ENCODE assay signal across 14 cellular contexts in the genomic region with DNA sequence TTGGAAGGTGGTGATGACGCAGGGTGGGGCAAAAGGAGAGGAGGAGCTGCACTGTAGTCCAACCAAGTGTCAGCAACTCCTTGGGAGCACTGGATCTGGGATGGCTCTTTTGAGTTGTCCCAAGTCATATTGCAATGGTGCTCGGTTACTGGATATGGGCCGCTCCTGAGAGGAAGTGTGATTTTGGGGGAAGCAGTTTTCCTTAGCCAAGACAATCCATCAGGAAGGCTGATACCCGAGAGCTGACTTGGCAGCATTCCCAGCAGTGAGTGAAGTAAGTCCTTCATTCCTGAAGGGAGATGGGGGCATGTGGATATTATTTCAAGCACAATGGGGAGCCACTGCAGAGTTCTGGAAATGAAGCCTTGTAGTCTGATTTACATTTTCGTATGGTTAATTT.
DNase-seq lines count a peak whose midpoint lies in the region; ATAC-seq lines count a peak whose summit lies in the region.
"Had no signal": no experiment of that assay in that cellular context is flagged by ENCODE, and none has a peak within 500 bp of the region (broad histone marks: within the 10 kb centered on the region; RNA-seq: fewer than 3 reads in every experiment).

No MANE protein-coding gene starts in this region.

- no peak for ATAC-seq in HG02973 (IDR thresholded peaks at IDR 0.05; ENCODE audit: unreplicated experiment)

- no peak overlapping the region for H3K4me3 ChIP-seq in skeletal muscle cell (ENCODE audit: low read depth, low read length)
- H3K4me3 ChIP-seq: skin epidermis, thoracic aorta had no signal

- DNase-seq in HS-27A (ENCODE audit: low read depth), result peak; percentile 64
- DNase-seq in NCI-H2171 (lab: John Stamatoyannopoulos, UW), result peak; percentile 90
- peak; percentile 16 for DNase-seq in fibroblast of gingiva (ENCODE audit: low read depth)
- peak; percentile 45 for DNase-seq in skeletal muscle cell (ENCODE audit: low read depth)
- DNase-seq in NCI-H146 treated with DMSO at 0.1 percent for 48 hours (lab: John Stamatoyannopoulos, UW; ENCODE audit: unreplicated experiment), result no peak
- no peak for DNase-seq in RKO (ENCODE audit: low spot score)
- DNase-seq: Caco-2; central memory CD4-positive, alpha-beta T cell; erythroblast; naive B cell; NCI-H1048 had no signal

Comparison
In these comparisons a context has a peak if more than half of its experiments do, and no peak if none do; other contexts are left out.
1. DNase-seq: peak in HS-27A (single experiment), NCI-H2171 (single experiment), fibroblast of gingiva (single experiment) and skeletal muscle cell (single experiment); none in NCI-H146 treated with DMSO at 0.1 percent for 48 hours (single experiment) and RKO (single experiment).